In genomic region chr6:107866606-107867301, GRCh38 we compare ENCODE assay signal across 8 cellular contexts. TPM values are rescaled to one million over a fixed set of nuclear protein-coding genes. Genes with fewer than 3 reads are reported as not detected.
A peak's percentile ranks its signal among the peaks of the same experiment; 100 is the strongest.
DNase-seq lines count a peak whose midpoint lies in the region; ATAC-seq, FAIRE-seq and TF ChIP-seq lines count a peak whose summit lies in the region.

No MANE protein-coding gene starts in this region.

- POLR2A ChIA-PET in HEK293T (lab: Yijun Ruan, JAX), result interaction anchor here (1.0 kb wide), 1 partner anchor 90 kb away, joined by 4 read pairs; no protein-coding TSS in a partner anchor

- DNase-seq in NCI-H187 (lab: John Stamatoyannopoulos, UW) (peak; percentile 6 to 15), NCI-H187 treated with DMSO at 0.1 percent for 48 hours (lab: John Stamatoyannopoulos, UW) (no peak), HEK293T (ENCODE audit: extremely low spot score) (peak; percentile 41), RKO (ENCODE audit: low spot score) (peak; percentile 41), esophagus muscularis mucosa (ENCODE audit: extremely low spot score) (no peak), pancreas (no peak), cortex of kidney (lab: John Stamatoyannopoulos, UW) (no peak)

- no peak for TF ChIP-seq POLR2A in esophagus muscularis mucosa (IDR thresholded peaks at IDR 0.05; ENCODE audit: low read depth)

- TF ChIP-seq EP300 in esophagus muscularis mucosa (IDR thresholded peaks at IDR 0.05), result no peak

- H3K27me3 ChIP-seq in esophagus muscularis mucosa (no peaks in the 10 kb centered on the region), pancreas (no peaks in the 10 kb centered on the region)

- H3K4me3 ChIP-seq in esophagus muscularis mucosa, result no peak overlapping the region
- H3K4me3 ChIP-seq in pancreas, result no peak overlapping the region

- CTCF ChIA-PET in HEK293T (lab: Yijun Ruan, JAX), result interaction anchor here (0.5 to 1.1 kb wide), 20 partner anchors 10 to 1519 kb away, joined by 3 to 6 read pairs (median 3); no protein-coding TSS in a partner anchor

- H3K27ac ChIP-seq in esophagus muscularis mucosa (replicated peaks in 1 of 4) (no peak overlapping the region), pancreas (no peak overlapping the region)

- TF ChIP-seq CTCF in esophagus muscularis mucosa (IDR thresholded peaks at IDR 0.05), result peak in 2 of 3 experiments; percentile 15 to 48
- peak in 3 of 4 donors; percentile 17 to 35 (median 23) for TF ChIP-seq CTCF in pancreas (IDR thresholded peaks at IDR 0.05)

- no peak for FAIRE-seq in pancreas (lab: Jason Lieb, UNC)

- H3K4me1 ChIP-seq in esophagus muscularis mucosa (no peaks in the 10 kb centered on the region), pancreas (no peaks in the 10 kb centered on the region)

- intact Hi-C loops in esophagus muscularis mucosa (cut with DNase I) (no loop called here), pancreas (cut with DNase I) (no loop called here)

- H3K9me3 ChIP-seq in esophagus muscularis mucosa (no peaks in the 10 kb centered on the region), pancreas (no peaks in the 10 kb centered on the region)

- peaks cover 0 to 13% (median 11%) of the 10 kb centered on the region in 4 donors for H3K36me3 ChIP-seq in esophagus muscularis mucosa
- peaks cover 2 to 8% (median 5%) of the 10 kb centered on the region in 3 donors for H3K36me3 ChIP-seq in pancreas

- ATAC-seq in pancreas, result peak; percentile 39 to 81 (median 74)
- no peak for ATAC-seq in HG02610 (IDR thresholded peaks at IDR 0.05; ENCODE audit: unreplicated experiment)

- WGBS in esophagus muscularis mucosa, result 49% methylated on average over 11 of the region's 11 CpGs
- WGBS in pancreas, 2 donors, result 43 to 54% methylated on average over 11 of the region's 11 CpGs

TF ChIP-seq in HEK293T, 16 proteins besides CTCF, POLR2A, EP300 and RAD21:
- TF ChIP-seq FOXK2 (IDR thresholded peaks at IDR 0.05) (no peak), ARNT (IDR thresholded peaks at IDR 0.05) (no peak), NFRKB (IDR thresholded peaks at IDR 0.05) (no peak), TARDBP (IDR thresholded peaks at IDR 0.05) (no peak), LEF1 (IDR thresholded peaks at IDR 0.05; ENCODE audit: borderline replicate concordance) (no peak), BHLHE40 (IDR thresholded peaks at IDR 0.05; ENCODE audit: borderline replicate concordance) (no peak), PKNOX1 (IDR thresholded peaks at IDR 0.05) (no peak), SP1 (IDR thresholded peaks at IDR 0.05) (no peak)

RNA-seq across cellular contexts. Expression of gene SCML4, which starts 42.6 kb away (rescaled TPM):
- 1 to 10 TPM in 1 of 4 donors, under 1 TPM in 3; 0.32 to 1.2 (median 0.38) TPM for total RNA-seq in esophagus muscularis mucosa
- 1 to 10 TPM in 3 of 6 donors, under 1 TPM in 3; 0.44 to 2.6 (median 0.97) TPM for total RNA-seq in pancreas
- polyA plus RNA-seq in pancreas, result 1 to 10 TPM in 1 of 2 donors, under 1 TPM in 1; 0.72 to 2.1 TPM

Comparison
In these comparisons a context has a peak if more than half of its experiments do, and no peak if none do; other contexts are left out.
1. DNase-seq: peak in NCI-H187 (2 of 2), HEK293T (single experiment) and RKO (single experiment); none in NCI-H187 treated with DMSO at 0.1 percent for 48 hours (single experiment), esophagus muscularis mucosa (single experiment), pancreas (0 of 6) and cortex of kidney (single experiment).